Comparison of ENCODE assay signal across 12 cellular contexts in genomic region chr13:40597735-40598365, GRCh38.
DNase-seq lines count a peak whose midpoint lies in the region; ATAC-seq, FAIRE-seq and TF ChIP-seq lines count a peak whose summit lies in the region.
"Had no signal": no experiment of that assay in that cellular context is flagged by ENCODE, and none has a peak within 500 bp of the region (broad histone marks: within the 10 kb centered on the region; RNA-seq: fewer than 3 reads in every experiment).

No MANE protein-coding gene starts in this region.

- H3K27ac Mint-ChIP-seq in activated CD8-positive, alpha-beta T cell treated with anti-CD3 and anti-CD28 coated beads for 36 hours: peak overlapping the region; percentile 94
- no peak overlapping the region for H3K27ac Mint-ChIP-seq in activated CD8-positive, alpha-beta T cell treated with anti-CD3 and anti-CD28 coated beads, Interleukin-2, amount 10 ng/mL, durations not matched to agents 7 days and 5 days
- peak overlapping the region; percentile 29 for H3K27ac Mint-ChIP-seq in astrocyte (ENCODE audit: unreplicated experiment)

- no peak for DNase-seq in activated CD8-positive, alpha-beta T cell treated with anti-CD3 and anti-CD28 coated beads for 36 hours
- no peak for DNase-seq in activated CD8-positive, alpha-beta T cell treated with anti-CD3 and anti-CD28 coated beads, Interleukin-2, amount 10 ng/mL, durations not matched to agents 7 days and 5 days
- DNase-seq in astrocyte (ENCODE audit: low read depth) (no peak), left lobe of liver (ENCODE audit: low spot score) (no peak), stomach (peak; percentile 45), posterior vena cava (ENCODE audit: low spot score) (no peak)
- DNase-seq: effector CD8-positive, alpha-beta T cell; HCEC 1CT had no signal

- no peaks in the 10 kb centered on the region for H3K27me3 Mint-ChIP-seq in activated CD8-positive, alpha-beta T cell treated with anti-CD3 and anti-CD28 coated beads for 36 hours
- no peaks in the 10 kb centered on the region for H3K27me3 Mint-ChIP-seq in activated CD8-positive, alpha-beta T cell treated with anti-CD3 and anti-CD28 coated beads, Interleukin-2, amount 10 ng/mL, durations not matched to agents 7 days and 5 days (ENCODE audit: low read depth)
- no peaks in the 10 kb centered on the region for H3K27me3 Mint-ChIP-seq in astrocyte (ENCODE audit: low read depth, unreplicated experiment)

- H3K4me1 ChIP-seq in astrocyte (ENCODE audit: insufficient read depth, low read length) (no peaks in the 10 kb centered on the region), stomach (peaks cover 8 to 69% (median 41%) of the 10 kb centered on the region in 4 donors)
- H3K4me1 ChIP-seq: A549 had no signal

- ATAC-seq in activated CD8-positive, alpha-beta T cell treated with anti-CD3 and anti-CD28 coated beads for 36 hours: no peak
- no peak for ATAC-seq in activated CD8-positive, alpha-beta T cell treated with anti-CD3 and anti-CD28 coated beads, Interleukin-2, amount 10 ng/mL, durations not matched to agents 7 days and 5 days
- ATAC-seq in left lobe of liver (peak; percentile 46), HG03108 (IDR thresholded peaks at IDR 0.05; ENCODE audit: unreplicated experiment) (no peak), GM18511 (IDR thresholded peaks at IDR 0.05; ENCODE audit: unreplicated experiment) (no peak)
- ATAC-seq: A549 had no signal

- intact Hi-C loops in activated CD8-positive, alpha-beta T cell treated with anti-CD3 and anti-CD28 coated beads for 36 hours (cut with micrococcal nuclease): no loop called here
- intact Hi-C loops in stomach (cut with DNase I; ENCODE audit: low total_unique reads) (no loop called here), posterior vena cava (cut with DNase I) (no loop called here)

- H3K36me3 ChIP-seq in astrocyte (ENCODE audit: insufficient read depth, low read length) (no peaks in the 10 kb centered on the region), stomach (no peaks in the 10 kb centered on the region)

- H3K4me3 Mint-ChIP-seq in activated CD8-positive, alpha-beta T cell treated with anti-CD3 and anti-CD28 coated beads for 36 hours: no peak overlapping the region
- no peak overlapping the region for H3K4me3 Mint-ChIP-seq in activated CD8-positive, alpha-beta T cell treated with anti-CD3 and anti-CD28 coated beads, Interleukin-2, amount 10 ng/mL, durations not matched to agents 7 days and 5 days
- H3K4me3 Mint-ChIP-seq in astrocyte (ENCODE audit: unreplicated experiment): no peak overlapping the region

- H3K9me3 Mint-ChIP-seq in activated CD8-positive, alpha-beta T cell treated with anti-CD3 and anti-CD28 coated beads for 36 hours: no peaks in the 10 kb centered on the region
- no peaks in the 10 kb centered on the region for H3K9me3 Mint-ChIP-seq in activated CD8-positive, alpha-beta T cell treated with anti-CD3 and anti-CD28 coated beads, Interleukin-2, amount 10 ng/mL, durations not matched to agents 7 days and 5 days (ENCODE audit: insufficient read depth)
- H3K9me3 Mint-ChIP-seq in astrocyte (ENCODE audit: unreplicated experiment): no peaks in the 10 kb centered on the region

- POLR2A ChIA-PET in activated CD8-positive, alpha-beta T cell treated with anti-CD3 and anti-CD28 coated beads for 36 hours (lab: Charles Lee): interaction anchor here (0.8 kb wide), 1 partner anchor 13 kb away, joined by 4 read pairs; no protein-coding TSS in a partner anchor
- POLR2A ChIA-PET in activated CD8-positive, alpha-beta T cell treated with anti-CD3 and anti-CD28 coated beads, Interleukin-2, amount 10 ng/mL, durations not matched to agents 7 days and 5 days (lab: Charles Lee): interaction anchor here (1.0 kb wide), 1 partner anchor 72 kb away, joined by 3 read pairs; no protein-coding TSS in a partner anchor

- no peak overlapping the region for H3K4me2 ChIP-seq in astrocyte (ENCODE audit: low read length)
- H3K4me2 ChIP-seq: A549 had no signal

- H3K79me2 ChIP-seq in astrocyte (ENCODE audit: insufficient read depth, low read length): peaks cover 9% of the 10 kb centered on the region

- H3K27ac ChIP-seq in astrocyte (ENCODE audit: low read depth, low read length) (no peak overlapping the region), stomach (peak overlapping the region in 3 of 5 donors; percentile 12 to 72 (median 43))
- H3K27ac ChIP-seq: A549 had no signal

- H3K4me1 Mint-ChIP-seq in activated CD8-positive, alpha-beta T cell treated with anti-CD3 and anti-CD28 coated beads for 36 hours (ENCODE audit: low read depth): peaks cover 88% of the 10 kb centered on the region
- H3K4me1 Mint-ChIP-seq in activated CD8-positive, alpha-beta T cell treated with anti-CD3 and anti-CD28 coated beads, Interleukin-2, amount 10 ng/mL, durations not matched to agents 7 days and 5 days (ENCODE audit: low read depth): peaks cover 64% of the 10 kb centered on the region
- H3K4me1 Mint-ChIP-seq in astrocyte (ENCODE audit: low read depth, unreplicated experiment): peaks cover 19% of the 10 kb centered on the region

- H3K27me3 ChIP-seq in astrocyte (ENCODE audit: insufficient read depth, low read length) (no peaks in the 10 kb centered on the region), stomach (no peaks in the 10 kb centered on the region)

- no peak for TF ChIP-seq POLR2A in stomach (IDR thresholded peaks at IDR 0.05)

- peaks cover 19% of the 10 kb centered on the region for H4K20me1 ChIP-seq in astrocyte (ENCODE audit: insufficient read depth, low read length)

- FAIRE-seq in astrocyte (lab: Jason Lieb, UNC): no peak
- FAIRE-seq: A549, TTC549 had no signal

- H3K4me3 ChIP-seq in astrocyte (ENCODE audit: insufficient read depth, low read depth, low read length) (no peak overlapping the region), stomach (no peak overlapping the region)
- H3K4me3 ChIP-seq: A549 had no signal

- H2AFZ ChIP-seq in astrocyte (ENCODE audit: low read depth, low read length): no peak overlapping the region

- H3K9ac ChIP-seq in astrocyte (ENCODE audit: low read length): no peak overlapping the region

- no peak for TF ChIP-seq EP300 in stomach (IDR thresholded peaks at IDR 0.05)

- TF ChIP-seq CTCF in activated CD8-positive, alpha-beta T cell treated with anti-CD3 and anti-CD28 coated beads for 36 hours (IDR thresholded peaks at IDR 0.05): no peak
- no peak for TF ChIP-seq CTCF in astrocyte (IDR thresholded peaks at IDR 0.05; ENCODE audit: insufficient read depth, low read depth, low read length)
- TF ChIP-seq CTCF in stomach (IDR thresholded peaks at IDR 0.05): no peak

- peaks cover 10% of the 10 kb centered on the region for H3K36me3 Mint-ChIP-seq in activated CD8-positive, alpha-beta T cell treated with anti-CD3 and anti-CD28 coated beads for 36 hours (ENCODE audit: low read depth)
- peaks cover 14% of the 10 kb centered on the region for H3K36me3 Mint-ChIP-seq in activated CD8-positive, alpha-beta T cell treated with anti-CD3 and anti-CD28 coated beads, Interleukin-2, amount 10 ng/mL, durations not matched to agents 7 days and 5 days (ENCODE audit: low read depth)
- no peaks in the 10 kb centered on the region for H3K36me3 Mint-ChIP-seq in astrocyte (ENCODE audit: low read depth, unreplicated experiment)

- H3K9me3 ChIP-seq in astrocyte (ENCODE audit: insufficient read depth, low read depth, low read length): no peaks in the 10 kb centered on the region
- no peaks in the 10 kb centered on the region for H3K9me3 ChIP-seq in stomach
- H3K9me3 ChIP-seq: A549 had no signal

- CTCF ChIA-PET in activated CD8-positive, alpha-beta T cell treated with anti-CD3 and anti-CD28 coated beads for 36 hours (lab: Charles Lee): interaction anchor here (1.5 kb wide), 1 partner anchor 26 kb away, joined by 5 read pairs; no protein-coding TSS in a partner anchor
- CTCF ChIA-PET in activated CD8-positive, alpha-beta T cell treated with anti-CD3 and anti-CD28 coated beads, Interleukin-2, amount 10 ng/mL, durations not matched to agents 7 days and 5 days (lab: Charles Lee): interaction anchor here (1.1 kb wide), 1 partner anchor 22 kb away, joined by 3 read pairs; no protein-coding TSS in a partner anchor

- WGBS in stomach, 5 donors: 48 to 72% (median 55%) methylated on average over 11 of the region's 11 CpGs
